21 cellular contexts compared by ENCODE assay signal in genomic region chrX:487836-488235, GRCh38.
DNase-seq lines count a peak whose midpoint lies in the region; ATAC-seq, FAIRE-seq and TF ChIP-seq lines count a peak whose summit lies in the region.
"Had no signal": no experiment of that assay in that cellular context is flagged by ENCODE, and none has a peak within 500 bp of the region (broad histone marks: within the 10 kb centered on the region; RNA-seq: fewer than 3 reads in every experiment).

No MANE protein-coding gene starts in this region.

- no peaks in the 10 kb centered on the region for H3K9me1 ChIP-seq in K562 (ENCODE audit: control insufficient read depth, insufficient read depth, low read length)

- no peaks in the 10 kb centered on the region for H4K20me1 ChIP-seq in K562 (replicated peaks; ENCODE audit: control insufficient read depth, insufficient read depth, low read length)
- H4K20me1 ChIP-seq: BLaER1 treated with 17β-estradiol and CSF1 and Interleukin-3, amounts not matched to agents 10 nM and 100 nM had no signal

- FAIRE-seq in K562 (lab: Jason Lieb, UNC), result no peak
- FAIRE-seq: A204.1, D721Med, G401.6, GM12891, GM19239 had no signal

- H3K9ac ChIP-seq in K562 (ENCODE audit: insufficient read depth in 1 of 2, low read depth in 2 of 2, low read length in 2 of 2), result no peak overlapping the region
- H3K9ac ChIP-seq: BLaER1 treated with 17β-estradiol and CSF1 and Interleukin-3, amounts not matched to agents 10 nM and 100 nM had no signal

- no peaks in the 10 kb centered on the region for H3K9me3 ChIP-seq in HEK293 (ENCODE audit: control insufficient read depth, insufficient read depth, low read depth, low read length)
- H3K9me3 ChIP-seq in K562 (replicated peaks; ENCODE audit: control insufficient read depth, insufficient read depth, low read depth, low read length), result no peaks in the 10 kb centered on the region
- no peaks in the 10 kb centered on the region for H3K9me3 ChIP-seq in vagina
- H3K9me3 ChIP-seq: Caco-2 had no signal

- no peak overlapping the region for H3K4me3 Mint-ChIP-seq in stimulated activated naive CD8-positive, alpha-beta T cell treated with anti-CD3 and anti-CD28 coated beads, Interleukin-15, amount 100 ng/mL, for 72 hours
- H3K4me3 Mint-ChIP-seq: CD4-positive, alpha-beta T cell; CD8-positive, alpha-beta T cell had no signal

- no peak overlapping the region for H3K4me3 ChIP-seq in HEK293 (ENCODE audit: low read depth, low read length)
- H3K4me3 ChIP-seq in K562, result no peak overlapping the region
- H3K4me3 ChIP-seq in vagina, result no peak overlapping the region
- H3K4me3 ChIP-seq: BLaER1 treated with 17β-estradiol and CSF1 and Interleukin-3, amounts not matched to agents 10 nM and 100 nM had no signal

- in situ Hi-C loops in K562 (cut with MboI), result no loop called here

- H3K27ac Mint-ChIP-seq in stimulated activated naive CD8-positive, alpha-beta T cell treated with anti-CD3 and anti-CD28 coated beads, Interleukin-15, amount 100 ng/mL, for 72 hours, result peak overlapping the region; percentile 4 to 71
- H3K27ac Mint-ChIP-seq: CD4-positive, alpha-beta T cell; CD8-positive, alpha-beta T cell had no signal

- no peak for TF ChIP-seq EP300 in K562 (IDR thresholded peaks at IDR 0.05; ENCODE audit: low read length)

- no peak for DNase-seq in stimulated activated naive CD8-positive, alpha-beta T cell treated with anti-CD3 and anti-CD28 coated beads, Interleukin-15, amount 100 ng/mL, for 72 hours
- no peak for DNase-seq in stimulated activated naive CD8-positive, alpha-beta T cell treated with anti-CD3 and anti-CD28 coated beads, Interleukin-15, Interleukin-2, amounts not matched to agents 100 U/mL and 50 U/mL, for 24 hours
- no peak for DNase-seq in K562 (ENCODE audit: extremely low read depth in 1 of 4, low spot score in 3 of 4)
- DNase-seq in vagina (ENCODE audit: extremely low spot score in 2 of 2), result no peak
- DNase-seq: 8988T; ACHN; Caco-2; Calu3; CD4-positive, alpha-beta T cell; CD8-positive, alpha-beta T cell; DMS79 treated with DMSO at 0.1 percent for 48 hours; GF-D8 had no signal

- no peak overlapping the region for H3K4me2 ChIP-seq in K562 (ENCODE audit: insufficient read depth, low read length)
- H3K4me2 ChIP-seq: BLaER1 treated with 17β-estradiol and CSF1 and Interleukin-3, amounts not matched to agents 10 nM and 100 nM had no signal

- H3K27me3 ChIP-seq in K562 (ENCODE audit: control insufficient read depth in 2 of 2, insufficient read depth in 2 of 2, low read length in 2 of 2) (no peaks in the 10 kb centered on the region), vagina (no peaks in the 10 kb centered on the region)
- H3K27me3 ChIP-seq: BLaER1 treated with 17β-estradiol and CSF1 and Interleukin-3, amounts not matched to agents 10 nM and 100 nM had no signal

- TF ChIP-seq CTCF in HEK293 (tag by site-specific recombination; IDR thresholded peaks at IDR 0.05) (no peak), K562 (IDR thresholded peaks at IDR 0.05 in 2 of 3, conservative IDR thresholded peaks at IDR 0.05 in 1 of 3; ENCODE audit: insufficient read depth in 2 of 3, low read depth in 1 of 3, low read length in 3 of 3) (no peak), vagina (IDR thresholded peaks at IDR 0.05) (no peak)

- intact Hi-C loops in K562 (cut with micrococcal nuclease) (no loop called here), vagina (cut with DNase I) (no loop called here)

- POLR2A ChIA-PET in HEK293 (lab: Yijun Ruan, JAX) (no interaction called here), K562 (lab: Yijun Ruan, JAX) (no interaction called here)

- CTCF ChIA-PET in HEK293 (lab: Yijun Ruan, JAX), result no interaction called here
- CTCF ChIA-PET in K562 (lab: Yijun Ruan, JAX; ENCODE audit: low intra/inter-chr PET ratio), result no interaction called here

- no peaks in the 10 kb centered on the region for H3K4me1 Mint-ChIP-seq in stimulated activated naive CD8-positive, alpha-beta T cell treated with anti-CD3 and anti-CD28 coated beads, Interleukin-15, amount 100 ng/mL, for 72 hours

- no peaks in the 10 kb centered on the region for H3K36me3 ChIP-seq in HEK293 (ENCODE audit: control insufficient read depth in 2 of 2, insufficient read depth in 1 of 2, low read length in 2 of 2)
- no peaks in the 10 kb centered on the region for H3K36me3 ChIP-seq in K562 (ENCODE audit: control insufficient read depth, insufficient read depth, low read length)
- no peaks in the 10 kb centered on the region for H3K36me3 ChIP-seq in vagina
- H3K36me3 ChIP-seq: BLaER1 treated with 17β-estradiol and CSF1 and Interleukin-3, amounts not matched to agents 10 nM and 100 nM had no signal

- TF ChIP-seq POLR2A in K562 (conservative IDR thresholded peaks at IDR 0.05) (no peak), vagina (IDR thresholded peaks at IDR 0.05) (no peak)

- no peak for ATAC-seq in stimulated activated naive CD8-positive, alpha-beta T cell treated with anti-CD3 and anti-CD28 coated beads, Interleukin-15, amount 100 ng/mL, for 72 hours
- no peak for ATAC-seq in stimulated activated naive CD8-positive, alpha-beta T cell treated with anti-CD3 and anti-CD28 coated beads, Interleukin-15, Interleukin-2, amounts not matched to agents 100 U/mL and 50 U/mL, for 24 hours
- no peak for ATAC-seq in K562
- ATAC-seq in HG02759 (IDR thresholded peaks at IDR 0.05; ENCODE audit: unreplicated experiment), result no peak
- ATAC-seq: CD8-positive, alpha-beta T cell had no signal

- WGBS in K562 (ENCODE audit: insufficient coverage, low coverage, missing lambda C conversion rate), result 0% methylated on average over 1 of the region's 1 CpG

- TF ChIP-seq RAD21 in K562 (CRISPR knock-in tag; conservative IDR thresholded peaks at IDR 0.05 in 1 of 2, IDR thresholded peaks at IDR 0.05 in 1 of 2), result no peak

- BruUV-seq in K562 (replicated peaks; lab: Mats Ljungman, UMichigan), result no TSS peak

- H3K27ac ChIP-seq in HEK293 (ENCODE audit: extremely low read depth, low read depth, low read length), result no peak overlapping the region
- H3K27ac ChIP-seq in K562 (ENCODE audit: extremely low read depth, low read depth, low read length), result no peak overlapping the region
- no peak overlapping the region for H3K27ac ChIP-seq in vagina
- H3K27ac ChIP-seq: BLaER1 treated with 17β-estradiol and CSF1 and Interleukin-3, amounts not matched to agents 10 nM and 100 nM; C4-2B had no signal

- H3K27me3 Mint-ChIP-seq in stimulated activated naive CD8-positive, alpha-beta T cell treated with anti-CD3 and anti-CD28 coated beads, Interleukin-15, amount 100 ng/mL, for 72 hours, result no peaks in the 10 kb centered on the region
- H3K27me3 Mint-ChIP-seq: CD4-positive, alpha-beta T cell had no signal

- H3K4me1 ChIP-seq in HEK293 (ENCODE audit: control insufficient read depth, insufficient read depth, low read length) (no peaks in the 10 kb centered on the region), K562 (replicated peaks in 1 of 2; ENCODE audit: control insufficient read depth in 2 of 2, insufficient read depth in 2 of 2, low read length in 2 of 2) (no peaks in the 10 kb centered on the region), vagina (no peaks in the 10 kb centered on the region)
- H3K4me1 ChIP-seq: BLaER1 treated with 17β-estradiol and CSF1 and Interleukin-3, amounts not matched to agents 10 nM and 100 nM; Caco-2 had no signal

- H3K79me2 ChIP-seq in K562 (ENCODE audit: control insufficient read depth, insufficient read depth, low read length), result no peaks in the 10 kb centered on the region

- peaks cover 5 to 7% of the 10 kb centered on the region in 2 donors for H3K9me3 Mint-ChIP-seq in stimulated activated naive CD8-positive, alpha-beta T cell treated with anti-CD3 and anti-CD28 coated beads, Interleukin-15, amount 100 ng/mL, for 72 hours
- H3K9me3 Mint-ChIP-seq: CD4-positive, alpha-beta T cell; CD8-positive, alpha-beta T cell had no signal

- H2AFZ ChIP-seq in K562 (ENCODE audit: low read depth, low read length), result no peak overlapping the region

TF ChIP-seq in HEK293, 187 proteins besides CTCF, POLR2A, EP300 and RAD21:
- TF ChIP-seq ZNF366 (tag by site-specific recombination; conservative IDR thresholded peaks at IDR 0.05) (peak; percentile 91), PRDM1 (tag by site-specific recombination; IDR thresholded peaks at IDR 0.05) (peak; percentile 95), ZNF521 (tag by site-specific recombination; IDR thresholded peaks at IDR 0.05) (no peak)

TF ChIP-seq in K562, 482 proteins besides CTCF, POLR2A, EP300 and RAD21:
- TF ChIP-seq ZNF512 (tag; IDR thresholded peaks at IDR 0.05), result peak; percentile 77
- TF ChIP-seq ZNF3 (CRISPR knock-in tag; IDR thresholded peaks at IDR 0.05), result no peak
- TF ChIP-seq ELF4 (CRISPR knock-in tag; IDR thresholded peaks at IDR 0.05), result no peak
TF ChIP-seq in K562: peak in this region for 1.
